In genomic region chr2:127887452-127888219, GRCh38 we compare ENCODE assay signal across 8 cellular contexts. TPM values are rescaled to one million over a fixed set of nuclear protein-coding genes. Genes with fewer than 3 reads are reported as not detected.
A peak's percentile ranks its signal among the peaks of the same experiment; 100 is the strongest.
DNase-seq lines count a peak whose midpoint lies in the region; FAIRE-seq and TF ChIP-seq lines count a peak whose summit lies in the region.

No MANE protein-coding gene starts in this region.

- POLR2A ChIA-PET in activated CD4-positive, alpha-beta T cell treated with anti-CD3 and anti-CD28 coated beads, Interleukin-2, amount 10 ng/mL, durations not matched to agents 7 days and 5 days (lab: Charles Lee): no interaction called here

- H3K9ac ChIP-seq in adipocyte (ENCODE audit: low read length): peak overlapping the region; percentile 85
- H3K9ac ChIP-seq in keratinocyte (ENCODE audit: control insufficient read depth, extremely low read depth, insufficient read depth, low read length): peak overlapping the region; percentile 53

- H3K4me1 Mint-ChIP-seq in activated CD4-positive, alpha-beta T cell treated with anti-CD3 and anti-CD28 coated beads, Interleukin-2, amount 10 ng/mL, durations not matched to agents 7 days and 5 days: peaks cover 26% of the 10 kb centered on the region

- no peak overlapping the region for H2AFZ ChIP-seq in keratinocyte (ENCODE audit: control insufficient read depth, low read length)

- H3K27me3 Mint-ChIP-seq in activated CD4-positive, alpha-beta T cell treated with anti-CD3 and anti-CD28 coated beads, Interleukin-2, amount 10 ng/mL, durations not matched to agents 7 days and 5 days: no peaks in the 10 kb centered on the region

- H3K9me3 ChIP-seq in adipocyte (ENCODE audit: control insufficient read depth, low read length): no peaks in the 10 kb centered on the region
- no peaks in the 10 kb centered on the region for H3K9me3 ChIP-seq in keratinocyte (ENCODE audit: control insufficient read depth, low read depth, low read length)
- no peaks in the 10 kb centered on the region for H3K9me3 ChIP-seq in testis

- no peaks in the 10 kb centered on the region for H3K9me3 Mint-ChIP-seq in activated CD4-positive, alpha-beta T cell treated with anti-CD3 and anti-CD28 coated beads, Interleukin-2, amount 10 ng/mL, durations not matched to agents 7 days and 5 days

- H3K36me3 ChIP-seq in adipocyte (ENCODE audit: control insufficient read depth, insufficient read depth, low read length, severe bottlenecking) (peaks cover 6% of the 10 kb centered on the region), keratinocyte (ENCODE audit: control insufficient read depth in 2 of 2, extremely low read depth in 1 of 2, insufficient read depth in 2 of 2, low read length in 2 of 2) (peaks cover 0 to 3% of the 10 kb centered on the region in 2 experiments), testis (ENCODE audit: low read depth, missing control alignments) (no peaks in the 10 kb centered on the region)

- peaks cover 28% of the 10 kb centered on the region for H3K4me1 ChIP-seq in adipocyte (ENCODE audit: control insufficient read depth, insufficient read depth, low read length)
- H3K4me1 ChIP-seq in keratinocyte (ENCODE audit: control insufficient read depth, extremely low read depth, insufficient read depth, low read length): peaks cover 21% of the 10 kb centered on the region
- peaks cover 39% of the 10 kb centered on the region for H3K4me1 ChIP-seq in testis

- H3K27ac ChIP-seq in keratinocyte (ENCODE audit: control insufficient read depth, insufficient read depth, low read length) (peak overlapping the region; percentile 37), testis (peak overlapping the region; percentile 35 to 74)

- H3K27me3 ChIP-seq in adipocyte (replicated peaks; ENCODE audit: control insufficient read depth, insufficient read depth, low read length): no peaks in the 10 kb centered on the region
- no peaks in the 10 kb centered on the region for H3K27me3 ChIP-seq in keratinocyte (ENCODE audit: control insufficient read depth, extremely low read depth, insufficient read depth, low read length)
- H3K27me3 ChIP-seq in testis: no peaks in the 10 kb centered on the region

- TF ChIP-seq CTCF in keratinocyte (optimal IDR thresholded peaks at IDR 0.05 in 1 of 3, IDR thresholded peaks at IDR 0.05 in 1 of 3, conservative IDR thresholded peaks at IDR 0.05 in 1 of 3; ENCODE audit: extremely low read depth in 1 of 3, insufficient read depth in 2 of 3, low read length in 3 of 3): no peak
- TF ChIP-seq CTCF in testis (IDR thresholded peaks at IDR 0.05): no peak

- dilution Hi-C loops in keratinocyte (cut with MboI; ENCODE audit: extremely low pct_ligation_motif_present, low sequenced_read_pairs): no loop called here

- CTCF ChIA-PET in activated CD4-positive, alpha-beta T cell treated with anti-CD3 and anti-CD28 coated beads, Interleukin-2, amount 10 ng/mL, durations not matched to agents 7 days and 5 days (lab: Charles Lee): interaction anchor here (0.6 kb wide), 1 partner anchor 431 kb away, joined by 3 read pairs; no protein-coding TSS in a partner anchor

- peak overlapping the region; percentile 80 for H3K4me3 Mint-ChIP-seq in activated CD4-positive, alpha-beta T cell treated with anti-CD3 and anti-CD28 coated beads, Interleukin-2, amount 10 ng/mL, durations not matched to agents 7 days and 5 days

- H3K36me3 Mint-ChIP-seq in activated CD4-positive, alpha-beta T cell treated with anti-CD3 and anti-CD28 coated beads, Interleukin-2, amount 10 ng/mL, durations not matched to agents 7 days and 5 days (ENCODE audit: low read depth): peaks cover 13% of the 10 kb centered on the region

- no peaks in the 10 kb centered on the region for H4K20me1 ChIP-seq in keratinocyte (ENCODE audit: control insufficient read depth, extremely low read depth, insufficient read depth, low read length)

- DNase-seq in activated CD4-positive, alpha-beta T cell treated with anti-CD3 and anti-CD28 coated beads, Interleukin-2, amount 10 ng/mL, durations not matched to agents 7 days and 5 days: no peak
- DNase-seq in activated CD4-positive, alpha-beta T cell treated with anti-CD3 and anti-CD28 coated beads, Interleukin-2, amount 50 U/mL, for 48 hours: no peak
- DNase-seq in adipocyte (ENCODE audit: low read depth) (peak; percentile 49), keratinocyte (ENCODE audit: low read depth, low spot score) (no peak), testis (no peak), NOMO-1 treated with dmso at 0.1 percent for 144 hours (lab: John Stamatoyannopoulos, UW; ENCODE audit: unreplicated experiment) (no peak), NCI-H1417 treated with DMSO at 0.1 percent for 48 hours (lab: John Stamatoyannopoulos, UW) (no peak)
- DNase-seq in activated effector memory CD4-positive, alpha-beta T cell treated with anti-CD3 and anti-CD28 coated beads, Interleukin-2, amount 50 U/mL, for 16 hours: no peak

- H3K4me2 ChIP-seq in keratinocyte (ENCODE audit: control insufficient read depth, extremely low read depth, insufficient read depth, low read depth, low read length): peak overlapping the region; percentile 92

- peaks cover 35% of the 10 kb centered on the region for H3K79me2 ChIP-seq in keratinocyte (ENCODE audit: control insufficient read depth, insufficient read depth, low read length)

- H3K27ac Mint-ChIP-seq in activated CD4-positive, alpha-beta T cell treated with anti-CD3 and anti-CD28 coated beads, Interleukin-2, amount 10 ng/mL, durations not matched to agents 7 days and 5 days: peak overlapping the region; percentile 85

- TF ChIP-seq POLR2A in testis (IDR thresholded peaks at IDR 0.05): no peak

- peak overlapping the region; percentile 83 for H3K4me3 ChIP-seq in adipocyte (ENCODE audit: low read length)
- H3K4me3 ChIP-seq in keratinocyte (ENCODE audit: control insufficient read depth in 2 of 3, extremely low read depth in 1 of 3, insufficient read depth in 2 of 3, low read depth in 1 of 3, low read length in 3 of 3): peak overlapping the region; percentile 29 to 70 (median 65)
- peak overlapping the region in 1 of 2 donors; percentile 74 for H3K4me3 ChIP-seq in testis

- intact Hi-C loops in testis (cut with DNase I; ENCODE audit: low total_unique reads): no loop called here

- FAIRE-seq in keratinocyte (lab: Jason Lieb, UNC): no peak

- H3K9me1 ChIP-seq in keratinocyte (ENCODE audit: control insufficient read depth, extremely low read depth, insufficient read depth, low read length): no peaks in the 10 kb centered on the region

- WGBS in testis, 2 donors: 6 to 15% methylated on average over 6 of the region's 6 CpGs

RNA-seq across cellular contexts. Expression of gene AMMECR1L, which starts 1.9 kb away (rescaled TPM):
- total RNA-seq in activated CD4-positive, alpha-beta T cell treated with anti-CD3 and anti-CD28 coated beads, Interleukin-2, amount 10 ng/mL, durations not matched to agents 7 days and 5 days: 10 to 100 TPM; 15.0 to 15.4 TPM
- polyA plus RNA-seq in keratinocyte (12.6 to 23.0 TPM (median 16.8 TPM) in 3 replicates), testis (ENCODE audit: insufficient read depth, low read depth, low replicate concordance) (31.5 TPM)
- 7.1 TPM for polyA plus RNA-seq in keratinocyte (2011; ENCODE audit: low read depth)
- polyA plus RNA-seq in keratinocyte (2011; cell fraction: cytosol; rRNA removed): 15.1 and 20.8 TPM in 2 replicates
- 37.6 and 43.4 TPM in 2 replicates for polyA plus RNA-seq in keratinocyte (2011; cell fraction: nucleus; rRNA removed)
- polyA plus RNA-seq in keratinocyte (2012; ENCODE audit: low replicate concordance): 16.1 and 16.2 TPM in 2 replicates
- 12.6 to 21.8 TPM (median 18.0 TPM) in 3 replicates for polyA minus RNA-seq in keratinocyte
- 14.4 TPM for polyA minus RNA-seq in keratinocyte (2011; cell fraction: cytosol; rRNA and poly(A)+ RNA removed)
- 21.2 and 34.1 TPM in 2 replicates for polyA minus RNA-seq in keratinocyte (2011; cell fraction: nucleus; rRNA and poly(A)+ RNA removed)
- 10 to 100 TPM; 34.1 to 35.8 TPM for total RNA-seq in testis

RNA-seq across cellular contexts. Expression of gene POLR2D, which starts 29.7 kb away (rescaled TPM):
- total RNA-seq in activated CD4-positive, alpha-beta T cell treated with anti-CD3 and anti-CD28 coated beads, Interleukin-2, amount 10 ng/mL, durations not matched to agents 7 days and 5 days: 10 to 100 TPM; 46.3 to 52.3 TPM
- polyA plus RNA-seq in keratinocyte (8.3 to 27.3 TPM (median 15.3 TPM) in 3 replicates), testis (ENCODE audit: insufficient read depth, low read depth, low replicate concordance) (160 TPM)
- 10.6 TPM for polyA plus RNA-seq in keratinocyte (2011; ENCODE audit: low read depth)
- polyA plus RNA-seq in keratinocyte (2011; cell fraction: cytosol; rRNA removed): 12.4 and 21.3 TPM in 2 replicates
- 7.9 and 9.1 TPM in 2 replicates for polyA plus RNA-seq in keratinocyte (2011; cell fraction: nucleus; rRNA removed)
- 21.3 and 23.1 TPM in 2 replicates for polyA plus RNA-seq in keratinocyte (2012; ENCODE audit: low replicate concordance)
- polyA minus RNA-seq in keratinocyte: 12.6 to 19.3 TPM (median 15.6 TPM) in 3 replicates
- polyA minus RNA-seq in keratinocyte (2011; cell fraction: cytosol; rRNA and poly(A)+ RNA removed): 10.4 TPM
- polyA minus RNA-seq in keratinocyte (2011; cell fraction: nucleus; rRNA and poly(A)+ RNA removed): 2.3 and 4.0 TPM in 2 replicates
- total RNA-seq in testis: 10 to 100 TPM; 49.1 to 75.4 TPM
